ENCODE assay signal across 19 cellular contexts in the genomic region with DNA sequence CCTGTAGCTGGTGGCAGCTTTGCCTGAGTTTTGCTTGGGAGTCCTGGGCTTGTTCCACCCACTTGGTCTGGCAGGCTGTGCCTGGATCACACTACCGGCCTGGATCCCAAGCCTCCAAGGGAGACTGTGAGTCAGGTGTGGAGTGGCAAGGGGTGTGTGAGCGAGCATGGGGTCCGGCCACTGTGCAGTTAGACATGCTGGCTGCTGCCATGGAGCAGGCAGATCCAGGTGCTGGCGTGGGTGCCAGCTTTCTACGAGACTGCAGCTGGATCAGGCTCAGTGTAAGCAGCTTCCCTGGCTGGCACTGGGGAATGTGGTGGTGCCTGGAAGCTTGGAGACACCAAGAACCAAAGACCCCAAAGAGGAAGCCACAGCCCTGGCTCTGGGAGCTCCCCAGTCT.
"Had no signal": no experiment of that assay in that cellular context is flagged by ENCODE, and none has a peak within 500 bp of the region (broad histone marks: within the 10 kb centered on the region; RNA-seq: fewer than 3 reads in every experiment).

No MANE protein-coding gene starts in this region.

- H3K4me3 Mint-ChIP-seq: activated CD4-positive, alpha-beta memory T cell treated with anti-CD3 and anti-CD28 coated beads for 36 hours; activated CD4-positive, alpha-beta T cell treated with anti-CD3 and anti-CD28 coated beads, Interleukin-2, amount 10 ng/mL, durations not matched to agents 7 days and 5 days; activated T-cell treated with anti-CD3 and anti-CD28 coated beads, Interleukin-2, amount 50 U/mL, for 4 hours; activated T-helper 1 cell treated with anti-CD3 and anti-CD28 coated beads, Interleukin-12 subunit alpha, Interleukin-12 subunit beta, Interleukin-2, Interleukin-4 antibody, amounts not matched to agents 30 ng/mL and 10 ng/mL and 1 ng/mL, durations not matched to agents 14 hours and 24 hours and 36 hours had no signal

- H3K27ac ChIP-seq: PC-9 had no signal

- H3K36me3 Mint-ChIP-seq: activated CD4-positive, alpha-beta memory T cell treated with anti-CD3 and anti-CD28 coated beads for 36 hours had no signal

- H3K9me3 Mint-ChIP-seq: activated CD4-positive, alpha-beta memory T cell treated with anti-CD3 and anti-CD28 coated beads for 36 hours; activated T-cell treated with anti-CD3 and anti-CD28 coated beads, Interleukin-2, amount 50 U/mL, for 4 hours; activated T-helper 1 cell treated with anti-CD3 and anti-CD28 coated beads, Interleukin-12 subunit alpha, Interleukin-12 subunit beta, Interleukin-2, Interleukin-4 antibody, amounts not matched to agents 30 ng/mL and 10 ng/mL and 1 ng/mL, durations not matched to agents 14 hours and 24 hours and 36 hours had no signal

- H3K27me3 Mint-ChIP-seq: activated CD4-positive, alpha-beta memory T cell treated with anti-CD3 and anti-CD28 coated beads for 36 hours had no signal

- H3K4me3 ChIP-seq: PC-9 had no signal

- DNase-seq: activated CD4-positive, alpha-beta memory T cell treated with anti-CD3 and anti-CD28 coated beads for 36 hours; activated CD4-positive, alpha-beta T cell treated with anti-CD3 and anti-CD28 coated beads, Interleukin-2, amount 10 ng/mL, durations not matched to agents 7 days and 5 days; activated CD8-positive, alpha-beta memory T cell treated with anti-CD3 and anti-CD28 coated beads, Interleukin-2, amount 50 U/mL, for 4 hours; activated gamma-delta T cell treated with Interleukin-2 at 50 U/mL for 16 hours; activated naive CD4-positive, alpha-beta T cell treated with anti-CD3 and anti-CD28 coated beads, Interleukin-2, amount 50 U/mL, for 16 hours; activated T-cell treated with anti-CD3 and anti-CD28 coated beads for 4 hours; activated T-cell treated with anti-CD3 and anti-CD28 coated beads, Interleukin-2, amount 50 U/mL, for 4 hours; amniotic stem cell; aorta; KG1; NCI-H1105; NCI-H1417 treated with DMSO at 0.1 percent for 48 hours; NCI-H187 treated with DMSO at 0.1 percent for 48 hours; NCI-H524 treated with DMSO at 0.1 percent for 48 hours; PC-9; Right ventricle myocardium superior; SW 1271; T-helper 1 cell had no signal

- H3K27ac Mint-ChIP-seq: activated CD4-positive, alpha-beta memory T cell treated with anti-CD3 and anti-CD28 coated beads for 36 hours; activated CD4-positive, alpha-beta T cell treated with anti-CD3 and anti-CD28 coated beads, Interleukin-2, amount 10 ng/mL, durations not matched to agents 7 days and 5 days; activated T-helper 1 cell treated with anti-CD3 and anti-CD28 coated beads, Interleukin-12 subunit alpha, Interleukin-12 subunit beta, Interleukin-2, Interleukin-4 antibody, amounts not matched to agents 30 ng/mL and 10 ng/mL and 1 ng/mL, durations not matched to agents 14 hours and 24 hours and 36 hours had no signal
